5 cellular contexts compared by ENCODE assay signal in genomic region chr14:38847161-38847560, GRCh38.
"Had no signal": no experiment of that assay in that cellular context is flagged by ENCODE, and none has a peak within 500 bp of the region (broad histone marks: within the 10 kb centered on the region; RNA-seq: fewer than 3 reads in every experiment).

No MANE protein-coding gene starts in this region.

- H3K4me3 ChIP-seq: GM23338, K562 had no signal

- H3K27ac Mint-ChIP-seq: GM23338, H9 had no signal

- ATAC-seq: GM23338, K562 had no signal

- DNase-seq: H9, HCEC 1CT, IMR-90 had no signal

- H3K4me3 Mint-ChIP-seq: GM23338, H9 had no signal

- H3K9me3 Mint-ChIP-seq: GM23338, H9 had no signal
